Comparison of ENCODE assay signal across 8 cellular contexts in genomic region chr10:103859161-103860141, GRCh38. TPM values are rescaled to one million over a fixed set of nuclear protein-coding genes. Genes with fewer than 3 reads are reported as not detected.
DNase-seq lines count a peak whose midpoint lies in the region; ATAC-seq lines count a peak whose summit lies in the region.

No MANE protein-coding gene starts in this region.

- H3K4me3 Mint-ChIP-seq in activated CD4-positive, alpha-beta T cell treated with anti-CD3 and anti-CD28 coated beads for 36 hours, result no peak overlapping the region

- peaks cover 5% of the 10 kb centered on the region for H3K36me3 Mint-ChIP-seq in activated CD4-positive, alpha-beta T cell treated with anti-CD3 and anti-CD28 coated beads for 36 hours (ENCODE audit: low read depth)

- POLR2A ChIA-PET in activated CD4-positive, alpha-beta T cell treated with anti-CD3 and anti-CD28 coated beads for 36 hours (lab: Charles Lee), result no interaction called here

- peaks cover 5% of the 10 kb centered on the region for H3K9me3 Mint-ChIP-seq in activated CD4-positive, alpha-beta T cell treated with anti-CD3 and anti-CD28 coated beads for 36 hours (ENCODE audit: low read depth)

- DNase-seq in DMS 273 (lab: John Stamatoyannopoulos, UW; ENCODE audit: unreplicated experiment), result peak; percentile 82
- peak; percentile 33 for DNase-seq in NCI-H146 treated with DMSO at 0.1 percent for 48 hours (lab: John Stamatoyannopoulos, UW; ENCODE audit: unreplicated experiment)
- peak; percentile 75 for DNase-seq in activated CD4-positive, alpha-beta T cell treated with anti-CD3 and anti-CD28 coated beads for 36 hours
- peak; percentile 93 for DNase-seq in left kidney (ENCODE audit: low read depth, low spot score)
- DNase-seq in stimulated activated CD4-positive, alpha-beta T cell treated with anti-CD3 and anti-CD28 coated beads, TNF-alpha, amount 100 ng/mL, for 24 hours (ENCODE audit: low read depth in 3 of 3), result peak in 2 of 3 experiments; percentile 24 to 37

- H3K4me1 Mint-ChIP-seq in activated CD4-positive, alpha-beta T cell treated with anti-CD3 and anti-CD28 coated beads for 36 hours, result peaks cover 6% of the 10 kb centered on the region

- H3K27ac ChIP-seq in cingulate gyrus (ENCODE audit: low read depth, low read length), result peak overlapping the region; percentile 24

- ATAC-seq in GM21717 (IDR thresholded peaks at IDR 0.05; ENCODE audit: unreplicated experiment) (peak; percentile 68), HG03025 (IDR thresholded peaks at IDR 0.05; ENCODE audit: low FRiP score, unreplicated experiment) (no peak)
- ATAC-seq in activated CD4-positive, alpha-beta T cell treated with anti-CD3 and anti-CD28 coated beads for 36 hours, result peak; percentile 77

- H3K27me3 Mint-ChIP-seq in activated CD4-positive, alpha-beta T cell treated with anti-CD3 and anti-CD28 coated beads for 36 hours, result peaks cover 17% of the 10 kb centered on the region

- intact Hi-C loops in activated CD4-positive, alpha-beta T cell treated with anti-CD3 and anti-CD28 coated beads for 36 hours (cut with DNase I, micrococcal nuclease), result loop anchor here (1.0 kb wide), 1 partner anchor 146 kb away; no protein-coding TSS in a partner anchor

- no peak overlapping the region for H3K27ac Mint-ChIP-seq in activated CD4-positive, alpha-beta T cell treated with anti-CD3 and anti-CD28 coated beads for 36 hours

- CTCF ChIA-PET in activated CD4-positive, alpha-beta T cell treated with anti-CD3 and anti-CD28 coated beads for 36 hours (lab: Charles Lee), result interaction anchor here (1.0 to 3.2 kb wide), 7 partner anchors 11 to 163 kb away, joined by 3 to 33 read pairs (median 6); no protein-coding TSS in a partner anchor

RNA-seq across cellular contexts. Expression of gene SH3PXD2A, which starts 4.1 kb away (rescaled TPM):
- total RNA-seq in activated CD4-positive, alpha-beta T cell treated with anti-CD3 and anti-CD28 coated beads for 36 hours, result 1 to 10 TPM; 6.7 to 7.7 TPM

RNA-seq across cellular contexts. Expression of gene STN1, which starts 58.5 kb away (rescaled TPM):
- total RNA-seq in activated CD4-positive, alpha-beta T cell treated with anti-CD3 and anti-CD28 coated beads for 36 hours, result 10 to 100 TPM; 34.4 to 37.4 TPM

Comparison
In these comparisons a context has a peak if more than half of its experiments do, and no peak if none do; other contexts are left out.
1. DNase-seq: peak in every context shown above with its lines; median percentile 93 in left kidney; 82 in DMS 273; 75 in activated CD4-positive, alpha-beta T cell treated with anti-CD3 and anti-CD28 coated beads for 36 hours; 33 in NCI-H146 treated with DMSO at 0.1 percent for 48 hours; 30 in stimulated activated CD4-positive, alpha-beta T cell treated with anti-CD3 and anti-CD28 coated beads, TNF-alpha, amount 100 ng/mL, for 24 hours.